In the genomic region with DNA sequence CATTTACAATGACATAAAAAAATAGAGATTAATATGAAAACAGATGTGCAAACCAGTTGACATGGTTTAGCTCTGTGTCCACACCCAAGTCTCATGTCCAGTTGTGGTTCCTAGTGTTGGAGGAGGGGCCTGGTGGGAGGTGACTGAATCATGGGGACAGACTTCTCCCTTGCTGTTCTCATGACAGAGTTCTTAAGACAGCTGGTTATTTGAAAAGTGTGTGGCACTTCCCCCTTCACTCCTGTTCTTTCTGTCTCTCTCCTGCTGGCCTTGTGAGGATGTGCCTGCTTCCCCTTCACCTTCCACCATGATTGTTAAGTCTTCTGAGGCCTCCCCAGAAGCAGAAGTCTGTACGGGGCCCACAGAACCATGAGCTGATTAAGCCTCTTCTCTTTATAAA, we compare ENCODE assay signal across 23 cellular contexts. TPM values are rescaled to one million over a fixed set of nuclear protein-coding genes. Genes with fewer than 3 reads are reported as not detected.
A peak's percentile ranks its signal among the peaks of the same experiment; 100 is the strongest.
DNase-seq lines count a peak whose midpoint lies in the region; ATAC-seq and TF ChIP-seq lines count a peak whose summit lies in the region.
"Had no signal": no experiment of that assay in that cellular context is flagged by ENCODE, and none has a peak within 500 bp of the region (broad histone marks: within the 10 kb centered on the region; RNA-seq: fewer than 3 reads in every experiment).

No MANE protein-coding gene starts in this region.

- TF ChIP-seq CTCF in mesothelial cell of epicardium (IDR thresholded peaks at IDR 0.05; ENCODE audit: unreplicated experiment) (no peak), GM13977 (IDR thresholded peaks at IDR 0.05; ENCODE audit: extremely low read depth, insufficient read depth, missing control alignments) (no peak)

- H3K27me3 Mint-ChIP-seq in activated naive CD8-positive, alpha-beta T cell, result no peaks in the 10 kb centered on the region
- no peaks in the 10 kb centered on the region for H3K27me3 Mint-ChIP-seq in activated naive CD8-positive, alpha-beta T cell treated with anti-CD3 and anti-CD28 coated beads for 36 hours
- H3K27me3 Mint-ChIP-seq in mesothelial cell of epicardium (ENCODE audit: low read depth), result no peaks in the 10 kb centered on the region
- H3K27me3 Mint-ChIP-seq in T-helper 2 cell treated with Interferon-gamma antibody and Interleukin-4, amounts not matched to agents 5 μg/mL and 100 μg/mL, for 36 hours (ENCODE audit: low read depth), result no peaks in the 10 kb centered on the region
- H3K27me3 Mint-ChIP-seq: activated naive CD4-positive, alpha-beta T cell treated with anti-CD3 and anti-CD28 coated beads, Interleukin-2, amount 10 ng/mL, durations not matched to agents 7 days and 5 days; stimulated activated naive B cell treated with anti-CD40 and anti-IgM and Interleukin-4, amounts not matched to agents 10 μg/mL and 1 μg/mL and 100 μg/mL, for 72 hours; T-cell had no signal

- peak overlapping the region; percentile 82 for H3K27ac Mint-ChIP-seq in activated naive CD8-positive, alpha-beta T cell
- H3K27ac Mint-ChIP-seq in activated naive CD8-positive, alpha-beta T cell treated with anti-CD3 and anti-CD28 coated beads for 36 hours, result no peak overlapping the region
- peak overlapping the region; percentile 76 for H3K27ac Mint-ChIP-seq in mesothelial cell of epicardium
- no peak overlapping the region for H3K27ac Mint-ChIP-seq in T-helper 2 cell treated with Interferon-gamma antibody and Interleukin-4, amounts not matched to agents 5 μg/mL and 100 μg/mL, for 36 hours
- H3K27ac Mint-ChIP-seq: activated naive CD4-positive, alpha-beta T cell treated with anti-CD3 and anti-CD28 coated beads, Interleukin-2, amount 10 ng/mL, durations not matched to agents 7 days and 5 days had no signal

- H3K36me3 Mint-ChIP-seq in activated naive CD8-positive, alpha-beta T cell, result peaks cover 17% of the 10 kb centered on the region
- peaks cover 53% of the 10 kb centered on the region for H3K36me3 Mint-ChIP-seq in activated naive CD8-positive, alpha-beta T cell treated with anti-CD3 and anti-CD28 coated beads for 36 hours
- peaks cover 3% of the 10 kb centered on the region for H3K36me3 Mint-ChIP-seq in mesothelial cell of epicardium
- peaks cover 38% of the 10 kb centered on the region for H3K36me3 Mint-ChIP-seq in T-helper 2 cell treated with Interferon-gamma antibody and Interleukin-4, amounts not matched to agents 5 μg/mL and 100 μg/mL, for 36 hours (ENCODE audit: low read depth)

- DNase-seq in activated naive CD8-positive, alpha-beta T cell treated with anti-CD3 and anti-CD28 coated beads for 36 hours, result no peak
- DNase-seq in OCI-M1 (lab: John Stamatoyannopoulos, UW), result peak; percentile 45
- DNase-seq in mesothelial cell of epicardium (ENCODE audit: low spot score in 2 of 2, unreplicated experiment in 2 of 2), result no peak
- DNase-seq in anterior cingulate cortex (lab: John Stamatoyannopoulos, UW), result no peak
- no peak for DNase-seq in T-helper 2 cell treated with Interferon-gamma antibody and Interleukin-4, amounts not matched to agents 5 μg/mL and 100 μg/mL, for 36 hours (ENCODE audit: low spot score)
- DNase-seq in GM13977 (ENCODE audit: low spot score), result no peak
- DNase-seq: activated CD4-positive, CD25-positive, alpha-beta regulatory T cell treated with anti-CD3 and anti-CD28 coated beads, Interleukin-2, amount 50 U/mL, for 72 hours; activated naive CD4-positive, alpha-beta T cell treated with anti-CD3 and anti-CD28 coated beads, Interleukin-2, amount 10 ng/mL, durations not matched to agents 7 days and 5 days; activated T-cell treated with anti-CD3 and anti-CD28 coated beads, Interleukin-2, amount 50 U/mL, for 48 hours; BE2C; Calu3; H7; heart left ventricle; NCI-H1436 treated with DMSO at 0.1 percent for 48 hours; NCI-H510A; NK-92 treated with Interleukin-12 subunit alpha and Interleukin-12 subunit beta, amount 100 ng/mL, for 24 hours; Peyer's patch; retina; stimulated activated CD4-positive, alpha-beta T cell treated with anti-CD3 and anti-CD28 coated beads, Interleukin-2, amount 100 ng/mL, for 24 hours; stimulated activated naive B cell treated with anti-CD40 and anti-IgM and Interleukin-4, amounts not matched to agents 10 μg/mL and 1 μg/mL and 100 μg/mL, for 72 hours; T-cell had no signal

- peak overlapping the region; percentile 49 for H3K4me3 Mint-ChIP-seq in activated naive CD8-positive, alpha-beta T cell
- H3K4me3 Mint-ChIP-seq in activated naive CD8-positive, alpha-beta T cell treated with anti-CD3 and anti-CD28 coated beads for 36 hours, result no peak overlapping the region
- H3K4me3 Mint-ChIP-seq in mesothelial cell of epicardium, result no peak overlapping the region
- no peak overlapping the region for H3K4me3 Mint-ChIP-seq in T-helper 2 cell treated with Interferon-gamma antibody and Interleukin-4, amounts not matched to agents 5 μg/mL and 100 μg/mL, for 36 hours
- H3K4me3 Mint-ChIP-seq: activated naive CD4-positive, alpha-beta T cell treated with anti-CD3 and anti-CD28 coated beads, Interleukin-2, amount 10 ng/mL, durations not matched to agents 7 days and 5 days; stimulated activated naive B cell treated with anti-CD40 and anti-IgM and Interleukin-4, amounts not matched to agents 10 μg/mL and 1 μg/mL and 100 μg/mL, for 72 hours had no signal

- peaks cover 75% of the 10 kb centered on the region for H3K4me1 Mint-ChIP-seq in activated naive CD8-positive, alpha-beta T cell (ENCODE audit: low read depth)
- peaks cover 51% of the 10 kb centered on the region for H3K4me1 Mint-ChIP-seq in activated naive CD8-positive, alpha-beta T cell treated with anti-CD3 and anti-CD28 coated beads for 36 hours
- H3K4me1 Mint-ChIP-seq in mesothelial cell of epicardium, result no peaks in the 10 kb centered on the region
- peaks cover 29% of the 10 kb centered on the region for H3K4me1 Mint-ChIP-seq in T-helper 2 cell treated with Interferon-gamma antibody and Interleukin-4, amounts not matched to agents 5 μg/mL and 100 μg/mL, for 36 hours (ENCODE audit: low read depth)

- in situ Hi-C loops in GM13977 (cut with MboI; ENCODE audit: low pct_unique_long_range_greater_than_20kb, low sequenced_read_pairs, unreplicated experiment), result no loop called here

- ATAC-seq in GM18867 (IDR thresholded peaks at IDR 0.05; ENCODE audit: unreplicated experiment), result no peak
- ATAC-seq: heart left ventricle; stimulated activated naive B cell treated with anti-CD40 and anti-IgM and Interleukin-4, amounts not matched to agents 10 μg/mL and 1 μg/mL and 100 μg/mL, for 72 hours; T-cell had no signal

- H3K9me3 Mint-ChIP-seq in activated naive CD8-positive, alpha-beta T cell (ENCODE audit: low read depth), result no peaks in the 10 kb centered on the region
- peaks cover 12% of the 10 kb centered on the region for H3K9me3 Mint-ChIP-seq in activated naive CD8-positive, alpha-beta T cell treated with anti-CD3 and anti-CD28 coated beads for 36 hours
- H3K9me3 Mint-ChIP-seq in mesothelial cell of epicardium, result peaks cover 3% of the 10 kb centered on the region
- H3K9me3 Mint-ChIP-seq in T-helper 2 cell treated with Interferon-gamma antibody and Interleukin-4, amounts not matched to agents 5 μg/mL and 100 μg/mL, for 36 hours, result peaks cover 22% of the 10 kb centered on the region

RNA-seq across cellular contexts. Expression of gene CNOT6L, which starts 23.8 kb away (rescaled TPM):
- total RNA-seq in activated naive CD8-positive, alpha-beta T cell treated with anti-CD3 and anti-CD28 coated beads for 36 hours, result 10 to 100 TPM; 85.1 to 88.8 TPM
- total RNA-seq in mesothelial cell of epicardium, result 45.6 to 51.9 TPM (median 49.4 TPM) in 3 replicates

Comparison
In these comparisons a context has a peak if more than half of its experiments do, and no peak if none do; other contexts are left out.
1. H3K27ac Mint-ChIP-seq: peak in activated naive CD8-positive, alpha-beta T cell (single experiment) and mesothelial cell of epicardium (single experiment); none in activated naive CD8-positive, alpha-beta T cell treated with anti-CD3 and anti-CD28 coated beads for 36 hours (single experiment) and T-helper 2 cell treated with Interferon-gamma antibody and Interleukin-4, amounts not matched to agents 5 μg/mL and 100 μg/mL, for 36 hours (single experiment).